ENCODE assay signal across 1 cellular context in genomic region chr12:14950421-14950820, GRCh38.
TF ChIP-seq lines count a peak whose summit lies in the region.

No MANE protein-coding gene starts in this region.

TF ChIP-seq in HCT116, 20 proteins besides CTCF, POLR2A, EP300 and RAD21:
- TF ChIP-seq SIN3A (IDR thresholded peaks at IDR 0.05; ENCODE audit: low read depth) (no peak), ZBTB33 (IDR thresholded peaks at IDR 0.05; ENCODE audit: extremely low read depth, insufficient replicate concordance, low read length) (no peak), SRF (IDR thresholded peaks at IDR 0.05; ENCODE audit: low read depth) (no peak), YY1 (IDR thresholded peaks at IDR 0.05; ENCODE audit: extremely low read depth, insufficient replicate concordance, low read depth, low read length) (no peak), SP1 (IDR thresholded peaks at IDR 0.05; ENCODE audit: low read depth) (no peak), POLR2AphosphoS5 (IDR thresholded peaks at IDR 0.05; ENCODE audit: low read depth, low read length) (no peak), FOSL1 (IDR thresholded peaks at IDR 0.05; ENCODE audit: low read depth) (no peak)
- TF ChIP-seq, protein P1, sequence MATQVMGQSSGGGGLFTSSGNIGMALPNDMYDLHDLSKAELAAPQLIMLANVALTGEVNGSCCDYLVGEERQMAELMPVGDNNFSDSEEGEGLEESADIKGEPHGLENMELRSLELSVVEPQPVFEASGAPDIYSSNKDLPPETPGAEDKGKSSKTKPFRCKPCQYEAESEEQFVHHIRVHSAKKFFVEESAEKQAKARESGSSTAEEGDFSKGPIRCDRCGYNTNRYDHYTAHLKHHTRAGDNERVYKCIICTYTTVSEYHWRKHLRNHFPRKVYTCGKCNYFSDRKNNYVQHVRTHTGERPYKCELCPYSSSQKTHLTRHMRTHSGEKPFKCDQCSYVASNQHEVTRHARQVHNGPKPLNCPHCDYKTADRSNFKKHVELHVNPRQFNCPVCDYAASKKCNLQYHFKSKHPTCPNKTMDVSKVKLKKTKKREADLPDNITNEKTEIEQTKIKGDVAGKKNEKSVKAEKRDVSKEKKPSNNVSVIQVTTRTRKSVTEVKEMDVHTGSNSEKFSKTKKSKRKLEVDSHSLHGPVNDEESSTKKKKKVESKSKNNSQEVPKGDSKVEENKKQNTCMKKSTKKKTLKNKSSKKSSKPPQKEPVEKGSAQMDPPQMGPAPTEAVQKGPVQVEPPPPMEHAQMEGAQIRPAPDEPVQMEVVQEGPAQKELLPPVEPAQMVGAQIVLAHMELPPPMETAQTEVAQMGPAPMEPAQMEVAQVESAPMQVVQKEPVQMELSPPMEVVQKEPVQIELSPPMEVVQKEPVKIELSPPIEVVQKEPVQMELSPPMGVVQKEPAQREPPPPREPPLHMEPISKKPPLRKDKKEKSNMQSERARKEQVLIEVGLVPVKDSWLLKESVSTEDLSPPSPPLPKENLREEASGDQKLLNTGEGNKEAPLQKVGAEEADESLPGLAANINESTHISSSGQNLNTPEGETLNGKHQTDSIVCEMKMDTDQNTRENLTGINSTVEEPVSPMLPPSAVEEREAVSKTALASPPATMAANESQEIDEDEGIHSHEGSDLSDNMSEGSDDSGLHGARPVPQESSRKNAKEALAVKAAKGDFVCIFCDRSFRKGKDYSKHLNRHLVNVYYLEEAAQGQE (IDR thresholded peaks at IDR 0.05; ENCODE audit: low read depth) = no peak
- TF ChIP-seq, protein P2, sequence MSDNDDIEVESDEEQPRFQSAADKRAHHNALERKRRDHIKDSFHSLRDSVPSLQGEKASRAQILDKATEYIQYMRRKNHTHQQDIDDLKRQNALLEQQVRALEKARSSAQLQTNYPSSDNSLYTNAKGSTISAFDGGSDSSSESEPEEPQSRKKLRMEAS (IDR thresholded peaks at IDR 0.05) = no peak
